8 cellular contexts compared by ENCODE assay signal in the genomic region with DNA sequence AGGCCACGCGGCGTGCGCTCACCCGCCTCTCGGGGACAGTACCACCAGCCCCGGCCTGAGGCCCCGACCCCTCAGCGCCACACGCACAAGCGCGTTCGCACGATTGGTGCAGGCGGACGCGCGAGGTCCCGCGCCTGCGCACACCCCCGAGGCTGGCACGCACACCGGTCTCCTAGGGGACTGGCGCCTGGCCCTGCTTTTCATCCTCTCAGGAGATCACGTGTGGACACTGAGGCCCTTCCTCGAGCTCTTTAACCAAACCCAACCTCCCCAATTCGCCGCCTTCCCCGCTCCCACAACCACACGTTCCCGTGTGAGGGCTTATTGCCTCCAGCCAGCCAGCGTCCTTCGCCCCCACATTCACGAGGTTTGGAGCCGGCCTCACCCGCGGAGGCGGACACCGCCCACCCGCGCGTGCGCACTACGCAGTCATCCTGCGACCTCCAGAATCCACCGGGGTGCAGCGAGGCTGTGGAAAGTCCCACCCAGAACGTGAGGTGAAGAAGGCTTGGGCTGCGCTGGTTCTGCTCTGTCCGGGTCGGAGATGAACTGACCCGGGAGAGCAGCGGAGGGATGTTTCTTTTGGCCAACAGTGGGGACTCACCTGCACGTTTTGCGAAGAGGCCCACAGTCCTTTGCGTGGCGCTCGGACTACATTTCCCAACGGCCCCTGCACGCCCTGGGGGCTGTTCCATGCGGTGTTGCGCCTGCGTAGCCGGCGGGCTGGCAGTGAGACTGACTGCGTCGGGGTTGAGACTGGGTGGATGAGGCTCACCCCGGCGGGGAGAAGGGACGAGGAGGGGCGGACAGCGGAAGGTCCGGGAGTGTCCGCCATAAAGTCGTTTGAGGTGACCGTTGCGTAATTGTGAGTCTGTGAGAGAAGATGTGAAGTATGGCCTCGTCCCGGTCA. TPM values are rescaled to one million over a fixed set of nuclear protein-coding genes. Genes with fewer than 3 reads are reported as not detected.
DNase-seq lines count a peak whose midpoint lies in the region; ATAC-seq and TF ChIP-seq lines count a peak whose summit lies in the region.

No MANE protein-coding gene starts in this region.

- H3K4me1 Mint-ChIP-seq in activated CD4-positive, alpha-beta T cell treated with anti-CD3 and anti-CD28 coated beads for 36 hours: peaks cover 15% of the 10 kb centered on the region
- no peaks in the 10 kb centered on the region for H3K4me1 Mint-ChIP-seq in progenitor cell of endocrine pancreas (ENCODE audit: low read depth)

- peak; percentile 87 for ATAC-seq in activated CD4-positive, alpha-beta T cell treated with anti-CD3 and anti-CD28 coated beads for 36 hours
- no peak for ATAC-seq in GM18870 (IDR thresholded peaks at IDR 0.05; ENCODE audit: unreplicated experiment)

- intact Hi-C loops in activated CD4-positive, alpha-beta T cell treated with anti-CD3 and anti-CD28 coated beads for 36 hours (cut with DNase I, micrococcal nuclease): loop anchor here (1.0 to 5.0 kb wide), 7 partner anchors 30 to 118 kb away; a partner anchor contains a TSS

- peaks cover 44% of the 10 kb centered on the region for H3K36me3 Mint-ChIP-seq in activated CD4-positive, alpha-beta T cell treated with anti-CD3 and anti-CD28 coated beads for 36 hours (ENCODE audit: low read depth)
- peaks cover 7% of the 10 kb centered on the region for H3K36me3 Mint-ChIP-seq in progenitor cell of endocrine pancreas (ENCODE audit: insufficient read depth)

- H3K27me3 Mint-ChIP-seq in activated CD4-positive, alpha-beta T cell treated with anti-CD3 and anti-CD28 coated beads for 36 hours: peaks cover 13% of the 10 kb centered on the region
- H3K27me3 Mint-ChIP-seq in progenitor cell of endocrine pancreas: no peaks in the 10 kb centered on the region

- DNase-seq in A172 (ENCODE audit: low spot score) (peak; percentile 91), HuH-7.5 (ENCODE audit: low spot score) (peak; percentile 85), dedifferentiated amniotic fluid mesenchymal stem cell (ENCODE audit: extremely low spot score) (peak; percentile 93), kidney tubule cell (ENCODE audit: low spot score) (peak; percentile 93), progenitor cell of endocrine pancreas (ENCODE audit: low spot score, unreplicated experiment) (no peak)
- DNase-seq in activated CD4-positive, alpha-beta T cell treated with anti-CD3 and anti-CD28 coated beads for 36 hours: peak; percentile 86
- peak; percentile 73 for DNase-seq in stimulated activated CD4-positive, alpha-beta T cell treated with anti-CD3 and anti-CD28 coated beads, Interleukin-1b, Interleukin-23, amount 100 ng/mL, for 48 hours

- POLR2A ChIA-PET in activated CD4-positive, alpha-beta T cell treated with anti-CD3 and anti-CD28 coated beads for 36 hours (lab: Charles Lee): interaction anchor here (0.7 kb wide), 1 partner anchor 1505 kb away, joined by 5 read pairs; no protein-coding TSS in a partner anchor

- H3K4me3 Mint-ChIP-seq in activated CD4-positive, alpha-beta T cell treated with anti-CD3 and anti-CD28 coated beads for 36 hours: peak overlapping the region; percentile 85
- H3K4me3 Mint-ChIP-seq in progenitor cell of endocrine pancreas (ENCODE audit: low read depth): no peak overlapping the region

- CTCF ChIA-PET in activated CD4-positive, alpha-beta T cell treated with anti-CD3 and anti-CD28 coated beads for 36 hours (lab: Charles Lee): no interaction called here

- H3K27ac Mint-ChIP-seq in activated CD4-positive, alpha-beta T cell treated with anti-CD3 and anti-CD28 coated beads for 36 hours: peak overlapping the region; percentile 94
- H3K27ac Mint-ChIP-seq in progenitor cell of endocrine pancreas: no peak overlapping the region

- peaks cover 46% of the 10 kb centered on the region for H3K9me3 Mint-ChIP-seq in activated CD4-positive, alpha-beta T cell treated with anti-CD3 and anti-CD28 coated beads for 36 hours (ENCODE audit: low read depth)
- H3K9me3 Mint-ChIP-seq in progenitor cell of endocrine pancreas (ENCODE audit: low read depth): peaks cover 61% of the 10 kb centered on the region

- TF ChIP-seq CTCF in progenitor cell of endocrine pancreas (IDR thresholded peaks at IDR 0.05; ENCODE audit: unreplicated experiment): no peak

RNA-seq across cellular contexts. Expression of a gene that starts 0.5 kb away (rescaled TPM):
- total RNA-seq in A172 (2014; rRNA removed; shearing (Covaris generic)): 4.4 and 5.5 TPM in 2 replicates
- 1 to 10 TPM; 3.2 to 4.1 TPM for total RNA-seq in activated CD4-positive, alpha-beta T cell treated with anti-CD3 and anti-CD28 coated beads for 36 hours
- total RNA-seq in progenitor cell of endocrine pancreas: not detected in 2 replicates

RNA-seq across cellular contexts. Expression of a gene that starts 30.0 kb away (rescaled TPM):
- total RNA-seq in A172 (2014; rRNA removed; shearing (Covaris generic)): 2.8 TPM in 2 replicates
- total RNA-seq in activated CD4-positive, alpha-beta T cell treated with anti-CD3 and anti-CD28 coated beads for 36 hours: 1 to 10 TPM; 1.4 to 1.5 TPM
- total RNA-seq in progenitor cell of endocrine pancreas: not detected in 2 replicates
